In genomic region chr19:35247526-35248309, GRCh38 we compare ENCODE assay signal across 8 cellular contexts. TPM values are rescaled to one million over a fixed set of nuclear protein-coding genes. Genes with fewer than 3 reads are reported as not detected.
A peak's percentile ranks its signal among the peaks of the same experiment; 100 is the strongest.
DNase-seq lines count a peak whose midpoint lies in the region; ATAC-seq and TF ChIP-seq lines count a peak whose summit lies in the region.

No MANE protein-coding gene starts in this region.

- H3K9me3 Mint-ChIP-seq in activated CD4-positive, alpha-beta T cell treated with anti-CD3 and anti-CD28 coated beads, Interleukin-2, amount 10 ng/mL, durations not matched to agents 24 days and 14 days: peaks cover 3% of the 10 kb centered on the region
- peaks cover 0 to 18% (median 6%) of the 10 kb centered on the region in 11 donors for H3K9me3 Mint-ChIP-seq in naive thymus-derived CD4-positive, alpha-beta T cell

- POLR2A ChIA-PET in naive thymus-derived CD4-positive, alpha-beta T cell (lab: Charles Lee): interaction anchor here (0.6 to 1.2 kb wide), 3 partner anchors 36 to 201 kb away, joined by 3 to 10 read pairs (median 3); no protein-coding TSS in a partner anchor

- H3K36me3 Mint-ChIP-seq in activated CD4-positive, alpha-beta T cell treated with anti-CD3 and anti-CD28 coated beads, Interleukin-2, amount 10 ng/mL, durations not matched to agents 24 days and 14 days (ENCODE audit: low read depth): peaks cover 4% of the 10 kb centered on the region
- peaks cover 0 to 9% (median 7%) of the 10 kb centered on the region in 5 donors for H3K36me3 Mint-ChIP-seq in naive thymus-derived CD4-positive, alpha-beta T cell

- peaks cover 19% of the 10 kb centered on the region for H3K4me1 Mint-ChIP-seq in activated CD4-positive, alpha-beta T cell treated with anti-CD3 and anti-CD28 coated beads, Interleukin-2, amount 10 ng/mL, durations not matched to agents 24 days and 14 days
- H3K4me1 Mint-ChIP-seq in naive thymus-derived CD4-positive, alpha-beta T cell: peaks cover 18 to 41% (median 33%) of the 10 kb centered on the region in 7 donors

- intact Hi-C loops in activated CD4-positive, alpha-beta T cell treated with anti-CD3 and anti-CD28 coated beads, Interleukin-2, amount 10 ng/mL, durations not matched to agents 24 days and 14 days (cut with micrococcal nuclease): loop anchor here (5.0 kb wide), 1 partner anchor 35 kb away; no protein-coding TSS in a partner anchor
- intact Hi-C loops in naive thymus-derived CD4-positive, alpha-beta T cell (cut with micrococcal nuclease): loop anchor here in 1 of 2 donors (1.0 kb wide), 5 partner anchors 21 to 248 kb away; partner anchors contain the start of gene USF2

- peak overlapping the region; percentile 89 for H3K9ac ChIP-seq in endocrine pancreas (ENCODE audit: control insufficient read depth, insufficient read depth, low read length)

- CTCF ChIA-PET in naive thymus-derived CD4-positive, alpha-beta T cell (lab: Charles Lee): interaction anchor here (1.1 kb wide), 1 partner anchor 240 kb away, joined by 4 read pairs; no protein-coding TSS in a partner anchor

- peak; percentile 54 for ATAC-seq in GM21576 (IDR thresholded peaks at IDR 0.05; ENCODE audit: unreplicated experiment)
- peak; percentile 63 for ATAC-seq in naive thymus-derived CD4-positive, alpha-beta T cell
- peak; percentile 75 to 92 for ATAC-seq in upper lobe of left lung (ENCODE audit: low FRiP score in 2 of 2)

- H3K4me1 ChIP-seq in endocrine pancreas (ENCODE audit: control insufficient read depth, insufficient read depth, low read length): no peaks in the 10 kb centered on the region
- peaks cover 0 to 4% of the 10 kb centered on the region in 2 donors for H3K4me1 ChIP-seq in naive thymus-derived CD4-positive, alpha-beta T cell (ENCODE audit: control insufficient read depth in 2 of 2, insufficient read depth in 2 of 2, low read length in 2 of 2)
- peaks cover 15 to 35% (median 18%) of the 10 kb centered on the region in 4 donors for H3K4me1 ChIP-seq in upper lobe of left lung

- H3K27ac Mint-ChIP-seq in activated CD4-positive, alpha-beta T cell treated with anti-CD3 and anti-CD28 coated beads, Interleukin-2, amount 10 ng/mL, durations not matched to agents 24 days and 14 days: no peak overlapping the region
- peak overlapping the region; percentile 64 to 95 (median 90) for H3K27ac Mint-ChIP-seq in naive thymus-derived CD4-positive, alpha-beta T cell

- H3K27me3 Mint-ChIP-seq in activated CD4-positive, alpha-beta T cell treated with anti-CD3 and anti-CD28 coated beads, Interleukin-2, amount 10 ng/mL, durations not matched to agents 24 days and 14 days: peaks cover 56% of the 10 kb centered on the region
- peaks cover 0 to 66% (median 5%) of the 10 kb centered on the region in 5 donors for H3K27me3 Mint-ChIP-seq in naive thymus-derived CD4-positive, alpha-beta T cell

- H3K4me3 Mint-ChIP-seq in activated CD4-positive, alpha-beta T cell treated with anti-CD3 and anti-CD28 coated beads, Interleukin-2, amount 10 ng/mL, durations not matched to agents 24 days and 14 days: peak overlapping the region; percentile 79
- peak overlapping the region; percentile 87 to 92 (median 92) for H3K4me3 Mint-ChIP-seq in naive thymus-derived CD4-positive, alpha-beta T cell

- peak; percentile 99 for DNase-seq in DMS53 (lab: John Stamatoyannopoulos, UW)
- peak; percentile 84 for DNase-seq in NCI-H1105 treated with DMSO at 0.1 percent for 48 hours (lab: John Stamatoyannopoulos, UW)
- peak; percentile 82 for DNase-seq in activated CD4-positive, alpha-beta T cell treated with anti-CD3 and anti-CD28 coated beads, Interleukin-2, amount 10 ng/mL, durations not matched to agents 24 days and 14 days
- peak in 4 of 9 donors; percentile 33 to 52 (median 39) for DNase-seq in naive thymus-derived CD4-positive, alpha-beta T cell
- DNase-seq in upper lobe of left lung: peak; percentile 84 to 94
- DNase-seq in foreskin melanocyte: no peak

- TF ChIP-seq POLR2A in upper lobe of left lung (IDR thresholded peaks at IDR 0.05): peak in 2 of 4 donors; percentile 39 to 53

- H3K9me3 ChIP-seq in endocrine pancreas (ENCODE audit: control insufficient read depth, low read length): no peaks in the 10 kb centered on the region
- no peaks in the 10 kb centered on the region for H3K9me3 ChIP-seq in naive thymus-derived CD4-positive, alpha-beta T cell (ENCODE audit: control insufficient read depth in 2 of 3, low read length in 3 of 3)
- H3K9me3 ChIP-seq in upper lobe of left lung: no peaks in the 10 kb centered on the region

- no peak for TF ChIP-seq EP300 in upper lobe of left lung (IDR thresholded peaks at IDR 0.05)

- 8 to 12% methylated on average over 8 to 16 of the region's 42 CpGs for WGBS in upper lobe of left lung, 2 donors

- H3K4me3 ChIP-seq in endocrine pancreas (ENCODE audit: control insufficient read depth, insufficient read depth, low read length) (peak overlapping the region; percentile 44), upper lobe of left lung (peak overlapping the region; percentile 56 to 78 (median 64))
- peak overlapping the region; percentile 81 for H3K4me3 ChIP-seq in naive thymus-derived CD4-positive, alpha-beta T cell (ENCODE audit: low read length)

- peak; percentile 30 to 83 (median 56) for TF ChIP-seq CTCF in upper lobe of left lung (IDR thresholded peaks at IDR 0.05)

- peak overlapping the region; percentile 63 for H3K27ac ChIP-seq in naive thymus-derived CD4-positive, alpha-beta T cell (ENCODE audit: low read depth, low read length)
- peak overlapping the region; percentile 88 to 98 (median 94) for H3K27ac ChIP-seq in upper lobe of left lung

- no peaks in the 10 kb centered on the region for H3K27me3 ChIP-seq in endocrine pancreas (ENCODE audit: control insufficient read depth, insufficient read depth, low read length)
- H3K27me3 ChIP-seq in naive thymus-derived CD4-positive, alpha-beta T cell (ENCODE audit: control insufficient read depth in 2 of 2, insufficient read depth in 2 of 2, low read length in 2 of 2): no peaks in the 10 kb centered on the region
- H3K27me3 ChIP-seq in upper lobe of left lung: no peaks in the 10 kb centered on the region

- H3K36me3 ChIP-seq in endocrine pancreas (ENCODE audit: control insufficient read depth, insufficient read depth, low read length) (no peaks in the 10 kb centered on the region), upper lobe of left lung (peaks cover 0 to 7% (median 0%) of the 10 kb centered on the region in 4 donors)
- H3K36me3 ChIP-seq in naive thymus-derived CD4-positive, alpha-beta T cell (ENCODE audit: control insufficient read depth in 2 of 3, insufficient read depth in 3 of 3, low read length in 3 of 3): no peaks in the 10 kb centered on the region

RNA-seq across cellular contexts. Expression of gene LSR, which starts 1.1 kb away (rescaled TPM):
- 2.2 and 2.8 TPM in 2 replicates for total RNA-seq in activated CD4-positive, alpha-beta T cell treated with anti-CD3 and anti-CD28 coated beads, Interleukin-2, amount 10 ng/mL, durations not matched to agents 24 days and 14 days
- total RNA-seq in naive thymus-derived CD4-positive, alpha-beta T cell: 10 to 100 TPM in 4 of 5 experiments, 1 to 10 TPM in 1; 4.6 to 59.3 (median 25.1) TPM
- polyA plus RNA-seq in naive thymus-derived CD4-positive, alpha-beta T cell: 10 to 100 TPM; 23.4 to 39.1 TPM
- total RNA-seq in upper lobe of left lung: 100 to 1,000 TPM in 1 of 6 donors, 10 to 100 TPM in 5; 54.5 to 151 (median 76.5) TPM

RNA-seq across cellular contexts. Expression of gene FAM187B, which starts 19.2 kb away (rescaled TPM):
- not detected in 2 replicates for total RNA-seq in activated CD4-positive, alpha-beta T cell treated with anti-CD3 and anti-CD28 coated beads, Interleukin-2, amount 10 ng/mL, durations not matched to agents 24 days and 14 days
- not detected for total RNA-seq in naive thymus-derived CD4-positive, alpha-beta T cell
- polyA plus RNA-seq in naive thymus-derived CD4-positive, alpha-beta T cell: not detected
- total RNA-seq in upper lobe of left lung: not detected

RNA-seq across cellular contexts. Expression of gene USF2, which starts 21.0 kb away (rescaled TPM):
- 147 TPM in 2 replicates for total RNA-seq in activated CD4-positive, alpha-beta T cell treated with anti-CD3 and anti-CD28 coated beads, Interleukin-2, amount 10 ng/mL, durations not matched to agents 24 days and 14 days
- total RNA-seq in naive thymus-derived CD4-positive, alpha-beta T cell: 100 to 1,000 TPM; 145 to 256 (median 225) TPM
- 1 to 10 TPM; 6.8 to 7.0 TPM for polyA plus RNA-seq in naive thymus-derived CD4-positive, alpha-beta T cell
- total RNA-seq in upper lobe of left lung: 100 to 1,000 TPM in 5 of 6 donors, 10 to 100 TPM in 1; 96.7 to 289 (median 175) TPM

RNA-seq across cellular contexts. Expression of gene HAMP, which starts 34.6 kb away (rescaled TPM):
- total RNA-seq in activated CD4-positive, alpha-beta T cell treated with anti-CD3 and anti-CD28 coated beads, Interleukin-2, amount 10 ng/mL, durations not matched to agents 24 days and 14 days: 0.40 TPM in 2 replicates
- total RNA-seq in naive thymus-derived CD4-positive, alpha-beta T cell: 1 to 10 TPM in 2 of 5 experiments, under 1 TPM in 3; 0.44 to 2.5 (median 0.66) TPM
- polyA plus RNA-seq in naive thymus-derived CD4-positive, alpha-beta T cell: not detected
- 1 to 10 TPM in 1 of 6 donors, under 1 TPM in 3, not detected in 2; 0.46 to 8.4 (median 0.76) TPM for total RNA-seq in upper lobe of left lung

RNA-seq across cellular contexts. Expression of gene MAG, which starts 44.2 kb away (rescaled TPM):
- total RNA-seq in activated CD4-positive, alpha-beta T cell treated with anti-CD3 and anti-CD28 coated beads, Interleukin-2, amount 10 ng/mL, durations not matched to agents 24 days and 14 days: 0.17 TPM in 1 of 2 replicates, not detected in the other
- total RNA-seq in naive thymus-derived CD4-positive, alpha-beta T cell: under 1 TPM in 1 of 5 experiments, not detected in 4; 0.29 TPM
- under 1 TPM in 1 of 2 donors, not detected in 1; 0.31 TPM for polyA plus RNA-seq in naive thymus-derived CD4-positive, alpha-beta T cell
- 1 to 10 TPM in 2 of 6 donors, under 1 TPM in 2, not detected in 2; 0.51 to 6.2 (median 2.2) TPM for total RNA-seq in upper lobe of left lung
